ENCODE assay signal across 20 cellular contexts in the genomic region with DNA sequence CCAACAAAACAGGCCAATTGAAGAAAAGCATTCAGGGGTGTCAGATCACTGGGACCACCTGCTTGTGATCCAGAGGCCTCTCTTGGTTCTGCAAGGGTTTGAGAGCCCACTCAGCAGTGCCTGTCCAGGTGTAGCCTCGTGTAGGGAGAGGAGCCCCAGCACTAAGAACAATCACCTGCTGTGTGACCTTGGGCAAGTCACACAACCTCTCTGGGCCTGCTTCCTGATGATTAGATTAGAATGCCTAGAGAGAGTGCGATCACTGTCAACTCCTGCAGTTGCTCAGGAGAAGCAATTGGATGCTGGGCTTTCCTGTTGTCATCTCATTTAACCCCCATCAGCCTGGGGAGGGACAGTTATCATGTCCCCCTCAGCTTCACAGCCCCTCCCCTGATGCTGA. TPM values are rescaled to one million over a fixed set of nuclear protein-coding genes. Genes with fewer than 3 reads are reported as not detected.
DNase-seq lines count a peak whose midpoint lies in the region; ATAC-seq, FAIRE-seq and TF ChIP-seq lines count a peak whose summit lies in the region.
"Had no signal": no experiment of that assay in that cellular context is flagged by ENCODE, and none has a peak within 500 bp of the region (broad histone marks: within the 10 kb centered on the region; RNA-seq: fewer than 3 reads in every experiment).

No MANE protein-coding gene starts in this region.

- CTCF ChIA-PET in Caco-2 (lab: Charles Lee) = interaction anchor here (1.3 to 2.0 kb wide), 2 partner anchors 86 to 127 kb away, joined by 3 to 8 read pairs; no protein-coding TSS in a partner anchor
- CTCF ChIA-PET in WTC11 (lab: Charles Lee) = interaction anchor here (1.3 to 1.8 kb wide), 3 partner anchors 12 to 105 kb away, joined by 4 to 8 read pairs (median 5); no protein-coding TSS in a partner anchor

- peak; percentile 5 for DNase-seq in 8988T
- DNase-seq in Caco-2 = peak in 1 of 2 experiments; percentile 1
- DNase-seq in bronchial epithelial cell (ENCODE audit: low read depth) = no peak
- peak; percentile 2 for DNase-seq in kidney
- no peak for DNase-seq in WTC11 (ENCODE audit: low spot score)
- DNase-seq in globus pallidus (ENCODE audit: low spot score) = no peak
- no peak for DNase-seq in A172 (ENCODE audit: low spot score)
- DNase-seq: Calu3; CD4-positive, CD25-positive, alpha-beta regulatory T cell; DMS 273 treated with DMSO at 0.1 percent for 48 hours; GM23248; HFFc6; IMR-90; KG1 had no signal

- H3K27me3 ChIP-seq in Caco-2 (replicated peaks; ENCODE audit: control insufficient read depth, insufficient read depth, low read length) (no peaks in the 10 kb centered on the region), bronchial epithelial cell (ENCODE audit: control insufficient read depth, insufficient read depth, low read length) (peaks cover 5% of the 10 kb centered on the region)

- H3K36me3 ChIP-seq in Caco-2 (ENCODE audit: control insufficient read depth, insufficient read depth, low read length) (no peaks in the 10 kb centered on the region), bronchial epithelial cell (ENCODE audit: control insufficient read depth, insufficient read depth, low read length) (no peaks in the 10 kb centered on the region), kidney (ENCODE audit: control insufficient read depth in 1 of 2, insufficient read depth in 2 of 2, low read length in 2 of 2) (no peaks in the 10 kb centered on the region)
- H3K36me3 ChIP-seq: HAP-1 had no signal

- H3K36me3 Mint-ChIP-seq in Caco-2 (ENCODE audit: insufficient read depth, unreplicated experiment) = no peaks in the 10 kb centered on the region
- H3K36me3 Mint-ChIP-seq in WTC11 = no peaks in the 10 kb centered on the region
- H3K36me3 Mint-ChIP-seq: CD4-positive, CD25-positive, alpha-beta regulatory T cell had no signal

- intact Hi-C loops in Caco-2 (cut with micrococcal nuclease; ENCODE audit: unreplicated experiment) (no loop called here), kidney (cut with DNase I) (no loop called here)

- POLR2A ChIA-PET in Caco-2 (lab: Charles Lee) (no interaction called here), WTC11 (lab: Charles Lee) (interaction anchor here (1.2 kb wide), 1 partner anchor 109 kb away, joined by 3 read pairs; no protein-coding TSS in a partner anchor)

- H3K4me3 ChIP-seq in Caco-2 (ENCODE audit: low read depth, low read length) (no peak overlapping the region), bronchial epithelial cell (ENCODE audit: low read depth, low read length) (no peak overlapping the region), kidney (ENCODE audit: low read length in 2 of 2) (no peak overlapping the region)
- H3K4me3 ChIP-seq: GM23248, HAP-1 had no signal

- TF ChIP-seq CTCF in Caco-2 (IDR thresholded peaks at IDR 0.05; ENCODE audit: insufficient read depth in 1 of 2, low read depth in 1 of 2, low read length in 1 of 2, severe bottlenecking in 1 of 2, unreplicated experiment in 1 of 2) = no peak
- no peak for TF ChIP-seq CTCF in bronchial epithelial cell (IDR thresholded peaks at IDR 0.05; ENCODE audit: insufficient read depth, low read length, severe bottlenecking)
- TF ChIP-seq CTCF in kidney (IDR thresholded peaks at IDR 0.05; ENCODE audit: borderline replicate concordance, extremely low read depth, insufficient read depth) = no peak
- TF ChIP-seq CTCF in WTC11 (IDR thresholded peaks at IDR 0.05) = no peak

- H3K4me3 Mint-ChIP-seq in Caco-2 (ENCODE audit: unreplicated experiment) = no peak overlapping the region
- no peak overlapping the region for H3K4me3 Mint-ChIP-seq in WTC11
- H3K4me3 Mint-ChIP-seq: CD4-positive, CD25-positive, alpha-beta regulatory T cell; HFFc6 had no signal

- H3K4me1 Mint-ChIP-seq in Caco-2 (ENCODE audit: low read depth, unreplicated experiment) = peaks cover 24% of the 10 kb centered on the region
- peaks cover 34% of the 10 kb centered on the region for H3K4me1 Mint-ChIP-seq in WTC11
- H3K4me1 Mint-ChIP-seq: CD4-positive, CD25-positive, alpha-beta regulatory T cell had no signal

- H3K4me1 ChIP-seq in Caco-2 (peaks cover 21% of the 10 kb centered on the region), kidney (ENCODE audit: control insufficient read depth in 1 of 2, insufficient read depth in 1 of 2, low read depth in 1 of 2, low read length in 2 of 2) (peaks cover 0 to 2% of the 10 kb centered on the region in 2 donors)
- H3K4me1 ChIP-seq: HAP-1 had no signal

- no peak overlapping the region for H3K9ac ChIP-seq in kidney (ENCODE audit: low read length in 2 of 2)
- H3K9ac ChIP-seq: GM23248 had no signal

- FAIRE-seq in bronchial epithelial cell (lab: Jason Lieb, UNC) = peak; percentile 43
- FAIRE-seq in kidney (lab: Jason Lieb, UNC) = no peak
- FAIRE-seq: A204.1, GM18507 had no signal

- H3K9me3 ChIP-seq in Caco-2 = no peaks in the 10 kb centered on the region
- H3K9me3 ChIP-seq in kidney (ENCODE audit: control insufficient read depth in 1 of 2, low read length in 2 of 2) = no peaks in the 10 kb centered on the region
- H3K9me3 ChIP-seq: HAP-1 had no signal

- no TSS peak for BruUV-seq in Caco-2 (replicated peaks; lab: Mats Ljungman, UMichigan)

- H3K27me3 Mint-ChIP-seq in Caco-2 (ENCODE audit: insufficient read depth, unreplicated experiment) = no peaks in the 10 kb centered on the region
- H3K27me3 Mint-ChIP-seq in WTC11 (ENCODE audit: low read depth) = peaks cover 93% of the 10 kb centered on the region

- H3K9me3 Mint-ChIP-seq in Caco-2 (ENCODE audit: unreplicated experiment) (no peaks in the 10 kb centered on the region), WTC11 (no peaks in the 10 kb centered on the region)
- H3K9me3 Mint-ChIP-seq: CD4-positive, CD25-positive, alpha-beta regulatory T cell; HFFc6 had no signal

- H3K27ac ChIP-seq in kidney (ENCODE audit: low read depth in 2 of 2, low read length in 2 of 2) = no peak overlapping the region
- H3K27ac ChIP-seq: GM23248, HL-60 had no signal

- ATAC-seq in WTC11 = no peak

- H3K27ac Mint-ChIP-seq in Caco-2 (ENCODE audit: unreplicated experiment) (peak overlapping the region; percentile 7), WTC11 (no peak overlapping the region)
- H3K27ac Mint-ChIP-seq: CD4-positive, CD25-positive, alpha-beta regulatory T cell; HFFc6 had no signal

TF ChIP-seq in WTC11, 78 proteins besides CTCF, POLR2A, EP300 and RAD21:
- TF ChIP-seq OVOL2 (CRISPR knock-in tag; IDR thresholded peaks at IDR 0.05; ENCODE audit: borderline replicate concordance) = no peak
- no peak for TF ChIP-seq GRHL2 (CRISPR knock-in tag; IDR thresholded peaks at IDR 0.05; ENCODE audit: insufficient replicate concordance, severe bottlenecking)
- TF ChIP-seq ZNF219 (CRISPR knock-in tag; IDR thresholded peaks at IDR 0.05; ENCODE audit: borderline replicate concordance) = no peak
- no peak for TF ChIP-seq ZNF121 (CRISPR knock-in tag; IDR thresholded peaks at IDR 0.05)
- TF ChIP-seq TCF7 (CRISPR knock-in tag; IDR thresholded peaks at IDR 0.05; ENCODE audit: low read depth) = no peak
- TF ChIP-seq ELF4 (CRISPR knock-in tag; IDR thresholded peaks at IDR 0.05; ENCODE audit: low read depth) = no peak
- TF ChIP-seq, protein P1, sequence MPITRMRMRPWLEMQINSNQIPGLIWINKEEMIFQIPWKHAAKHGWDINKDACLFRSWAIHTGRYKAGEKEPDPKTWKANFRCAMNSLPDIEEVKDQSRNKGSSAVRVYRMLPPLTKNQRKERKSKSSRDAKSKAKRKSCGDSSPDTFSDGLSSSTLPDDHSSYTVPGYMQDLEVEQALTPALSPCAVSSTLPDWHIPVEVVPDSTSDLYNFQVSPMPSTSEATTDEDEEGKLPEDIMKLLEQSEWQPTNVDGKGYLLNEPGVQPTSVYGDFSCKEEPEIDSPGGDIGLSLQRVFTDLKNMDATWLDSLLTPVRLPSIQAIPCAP (CRISPR knock-in tag; IDR thresholded peaks at IDR 0.05) = no peak
- TF ChIP-seq ZNF317 (CRISPR knock-in tag; IDR thresholded peaks at IDR 0.05; ENCODE audit: borderline replicate concordance, low read depth) = no peak

RNA-seq across cellular contexts. Expression of a gene that starts 10.2 kb away (rescaled TPM):
- total RNA-seq in Caco-2 (2022) (3.9 and 4.9 TPM in 2 replicates), bronchial epithelial cell (0.13 TPM in 1 of 2 replicates, not detected in the other), kidney (0.41 TPM), WTC11 (2021) (0.44 to 0.78 TPM (median 0.74 TPM) in 3 replicates)
- polyA plus RNA-seq in kidney (ENCODE audit: insufficient read depth, low read depth, low replicate concordance) = 0.47 TPM
- total RNA-seq in A172 (2014; rRNA removed; shearing (Covaris generic)) = not detected in 2 replicates
- total RNA-seq: Calu3; CD4-positive, CD25-positive, alpha-beta regulatory T cell; Daoy; HFFc6; IMR-90 had no signal
- polyA plus RNA-seq: AG04450, IMR-90 had no signal

RNA-seq across cellular contexts. Expression of a gene that starts 15.8 kb away (rescaled TPM):
- total RNA-seq in Caco-2 (2022) (27.0 and 33.1 TPM in 2 replicates), bronchial epithelial cell (not detected in 2 replicates), kidney (0.44 TPM), WTC11 (2021) (1.3 to 1.8 TPM (median 1.6 TPM) in 3 replicates)
- not detected for polyA plus RNA-seq in kidney (ENCODE audit: insufficient read depth, low read depth, low replicate concordance)
- total RNA-seq in A172 (2014; rRNA removed; shearing (Covaris generic)) = 1.7 and 2.5 TPM in 2 replicates
- total RNA-seq: CD4-positive, CD25-positive, alpha-beta regulatory T cell; GM23248; HFFc6; IMR-90 had no signal
- polyA plus RNA-seq: CD4-positive, CD25-positive, alpha-beta regulatory T cell; IMR-90 had no signal

Comparison
In these comparisons a context has a peak if more than half of its experiments do, and no peak if none do; other contexts are left out.
1. DNase-seq: peak in 8988T (single experiment) and kidney (single experiment); none in bronchial epithelial cell (single experiment), WTC11 (single experiment), globus pallidus (single experiment) and A172 (single experiment).